In the genomic region with DNA sequence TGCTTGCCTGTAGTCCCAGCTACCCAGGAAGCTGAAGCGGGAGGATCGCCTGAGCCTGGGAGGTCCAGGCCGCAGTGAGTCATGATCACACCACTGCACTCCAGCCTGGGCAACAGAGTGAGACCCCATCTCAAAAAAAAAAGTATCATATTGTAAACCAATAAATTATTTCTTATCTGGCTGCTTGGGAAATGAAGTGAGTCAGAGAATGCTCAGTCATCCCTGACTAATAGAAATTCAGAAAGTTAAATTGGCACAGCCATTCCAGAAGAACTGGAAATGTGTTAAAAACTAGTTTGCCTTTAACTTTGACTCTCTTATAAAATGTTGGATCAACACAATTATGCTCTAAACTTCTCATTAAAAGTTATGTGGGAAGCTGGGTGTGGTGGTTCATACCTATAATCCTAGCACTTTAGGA, we compare ENCODE assay signal across 18 cellular contexts. TPM values are rescaled to one million over a fixed set of nuclear protein-coding genes. Genes with fewer than 3 reads are reported as not detected.
DNase-seq lines count a peak whose midpoint lies in the region; ATAC-seq, FAIRE-seq and TF ChIP-seq lines count a peak whose summit lies in the region.
"Had no signal": no experiment of that assay in that cellular context is flagged by ENCODE, and none has a peak within 500 bp of the region (broad histone marks: within the 10 kb centered on the region; RNA-seq: fewer than 3 reads in every experiment).

No MANE protein-coding gene starts in this region.

- no peaks in the 10 kb centered on the region for H3K27me3 ChIP-seq in K562 (ENCODE audit: control insufficient read depth in 2 of 2, insufficient read depth in 2 of 2, low read length in 2 of 2)

- H3K9me3 ChIP-seq in K562 (replicated peaks; ENCODE audit: control insufficient read depth, insufficient read depth, low read depth, low read length), result no peaks in the 10 kb centered on the region

- no peak for TF ChIP-seq POLR2A in K562 (conservative IDR thresholded peaks at IDR 0.05)

- H3K27ac ChIP-seq in K562 (ENCODE audit: extremely low read depth, low read depth, low read length), result no peak overlapping the region
- H3K27ac ChIP-seq: VCaP had no signal

- CTCF ChIA-PET in K562 (lab: Yijun Ruan, JAX; ENCODE audit: low intra/inter-chr PET ratio), result interaction anchor here (0.7 kb wide), 1 partner anchor 68 kb away, joined by 4 read pairs; no protein-coding TSS in a partner anchor

- ATAC-seq in K562 (no peak), HG02970 (IDR thresholded peaks at IDR 0.05; ENCODE audit: low FRiP score, unreplicated experiment) (no peak), GM18909 (IDR thresholded peaks at IDR 0.05; ENCODE audit: poor library complexity, unreplicated experiment) (no peak)
- ATAC-seq: activated CD8-positive, alpha-beta T cell treated with anti-CD3 and anti-CD28 coated beads for 36 hours; right cardiac atrium had no signal

- no TSS peak for BruUV-seq in K562 (replicated peaks; lab: Mats Ljungman, UMichigan)

- in situ Hi-C loops in K562 (cut with MboI), result no loop called here

- no peaks in the 10 kb centered on the region for H3K36me3 ChIP-seq in K562 (ENCODE audit: control insufficient read depth, insufficient read depth, low read length)

- intact Hi-C loops in K562 (cut with micrococcal nuclease), result no loop called here

- TF ChIP-seq EP300 in Ishikawa (IDR thresholded peaks at IDR 0.05; ENCODE audit: borderline replicate concordance) (no peak), K562 (IDR thresholded peaks at IDR 0.05; ENCODE audit: low read length) (no peak)

- no peaks in the 10 kb centered on the region for H3K9me1 ChIP-seq in K562 (ENCODE audit: control insufficient read depth, insufficient read depth, low read length)

- no peak overlapping the region for H2AFZ ChIP-seq in K562 (ENCODE audit: low read depth, low read length)

- TF ChIP-seq CTCF in AG10803 (conservative IDR thresholded peaks at IDR 0.05; ENCODE audit: low read length), result no peak
- no peak for TF ChIP-seq CTCF in K562 (IDR thresholded peaks at IDR 0.05 in 2 of 3, conservative IDR thresholded peaks at IDR 0.05 in 1 of 3; ENCODE audit: insufficient read depth in 2 of 3, low read depth in 1 of 3, low read length in 3 of 3)

- TF ChIP-seq RAD21 in Ishikawa (IDR thresholded peaks at IDR 0.05; ENCODE audit: low read depth) (no peak), K562 (CRISPR knock-in tag; conservative IDR thresholded peaks at IDR 0.05 in 1 of 2, IDR thresholded peaks at IDR 0.05 in 1 of 2) (no peak)

- DNase-seq in AG10803 (ENCODE audit: low read depth) (peak; percentile 19), K562 (ENCODE audit: extremely low read depth in 1 of 4, low spot score in 3 of 4) (no peak), hepatic stellate cell (ENCODE audit: low spot score) (peak; percentile 31), COR-L47 (lab: John Stamatoyannopoulos, UW) (no peak)
- no peak for DNase-seq in stimulated activated CD4-positive, alpha-beta T cell treated with anti-CD3 and anti-CD28 coated beads, Interleukin-12 subunit alpha, Interleukin-12 subunit beta, amount 100 ng/mL, for 4 hours
- DNase-seq: activated CD8-positive, alpha-beta T cell treated with anti-CD3 and anti-CD28 coated beads for 36 hours; AML-193; cortex of kidney; KBM-7; NCI-H1436; NCI-H446 treated with DMSO at 0.1 percent for 48 hours; nephron progenitor cell; right cardiac atrium; SW 1271 had no signal

- H3K4me1 ChIP-seq in K562 (replicated peaks in 1 of 2; ENCODE audit: control insufficient read depth in 2 of 2, insufficient read depth in 2 of 2, low read length in 2 of 2), result no peaks in the 10 kb centered on the region

- H4K20me1 ChIP-seq in K562 (replicated peaks; ENCODE audit: control insufficient read depth, insufficient read depth, low read length), result no peaks in the 10 kb centered on the region

- H3K4me3 ChIP-seq in AG10803 (ENCODE audit: low read length) (no peak overlapping the region), K562 (no peak overlapping the region)

- WGBS in K562 (ENCODE audit: insufficient coverage, low coverage, missing lambda C conversion rate), result no CpG with 5 or more reads among the region's 3 CpGs

- no peaks in the 10 kb centered on the region for H3K79me2 ChIP-seq in K562 (ENCODE audit: control insufficient read depth, insufficient read depth, low read length)

- no peak overlapping the region for H3K4me2 ChIP-seq in K562 (ENCODE audit: insufficient read depth, low read length)

- H3K9ac ChIP-seq in K562 (ENCODE audit: insufficient read depth in 1 of 2, low read depth in 2 of 2, low read length in 2 of 2), result no peak overlapping the region

- no peak for FAIRE-seq in K562 (lab: Jason Lieb, UNC)

- POLR2A ChIA-PET in K562 (lab: Yijun Ruan, JAX), result interaction anchor here (0.6 to 1.2 kb wide), 3 partner anchors 9 to 482 kb away, joined by 3 to 6 read pairs (median 3); a partner anchor contains a TSS

TF ChIP-seq in Ishikawa, 13 proteins besides CTCF, POLR2A, EP300 and RAD21:
- TF ChIP-seq, protein P1, sequence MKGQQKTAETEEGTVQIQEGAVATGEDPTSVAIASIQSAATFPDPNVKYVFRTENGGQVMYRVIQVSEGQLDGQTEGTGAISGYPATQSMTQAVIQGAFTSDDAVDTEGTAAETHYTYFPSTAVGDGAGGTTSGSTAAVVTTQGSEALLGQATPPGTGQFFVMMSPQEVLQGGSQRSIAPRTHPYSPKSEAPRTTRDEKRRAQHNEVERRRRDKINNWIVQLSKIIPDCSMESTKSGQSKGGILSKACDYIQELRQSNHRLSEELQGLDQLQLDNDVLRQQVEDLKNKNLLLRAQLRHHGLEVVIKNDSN (IDR thresholded peaks at IDR 0.05), result no peak
- TF ChIP-seq TEAD4 (IDR thresholded peaks at IDR 0.05) (no peak), NFIC (IDR thresholded peaks at IDR 0.05) (0 out of 2 replicates have a peak, but pooled peaks have one; percentile 16), TCF12 (IDR thresholded peaks at IDR 0.05; ENCODE audit: low read depth) (no peak)
- TF ChIP-seq, protein P2, sequence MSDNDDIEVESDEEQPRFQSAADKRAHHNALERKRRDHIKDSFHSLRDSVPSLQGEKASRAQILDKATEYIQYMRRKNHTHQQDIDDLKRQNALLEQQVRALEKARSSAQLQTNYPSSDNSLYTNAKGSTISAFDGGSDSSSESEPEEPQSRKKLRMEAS (IDR thresholded peaks at IDR 0.05), result no peak

TF ChIP-seq in K562, 482 proteins besides CTCF, POLR2A, EP300 and RAD21 (continues in another document):
- TF ChIP-seq ZNF586 (CRISPR knock-in tag; conservative IDR thresholded peaks at IDR 0.05) (no peak), ZNF174 (CRISPR knock-in tag; IDR thresholded peaks at IDR 0.05) (no peak), ZNF134 (CRISPR knock-in tag; conservative IDR thresholded peaks at IDR 0.05) (no peak), ZNF274 (IDR thresholded peaks at IDR 0.05; ENCODE audit: borderline replicate concordance, low read depth, low read length) (no peak), ZNF121 (CRISPR knock-in tag; conservative IDR thresholded peaks at IDR 0.05) (peak; percentile 57; the same call in 1 of the 2 replicates), FOSL1 (tag; conservative IDR thresholded peaks at IDR 0.05) (0 out of 2 replicates have a peak, but pooled peaks have one; percentile 39), ZNF408 (CRISPR knock-in tag; IDR thresholded peaks at IDR 0.05; ENCODE audit: low read depth) (no peak)

RNA-seq across cellular contexts. Expression of a gene that starts 9.8 kb away (rescaled TPM):
- 24.2 and 26.9 TPM in 2 replicates for total RNA-seq in K562 (2011; cell fraction: chromatin; rRNA removed; ENCODE audit: low replicate concordance)
- total RNA-seq in K562 (2011; cell fraction: nucleolus; rRNA removed), result 12.0 and 12.3 TPM in 2 replicates
- total RNA-seq in K562 (2011; cell fraction: nucleoplasm; rRNA removed), result 12.7 and 13.9 TPM in 2 replicates
- total RNA-seq in K562 (2014; rRNA removed) (12.0 and 13.3 TPM in 2 replicates), K562 (2014; rRNA removed; fragmentation: Illumina TruSeq; extraction: Trizol) (15.4 TPM in 2 replicates), K562 (2015; rRNA removed; fragmentation: Illumina TruSeq; extraction: Trizol) (10.3 and 11.6 TPM in 2 replicates), K562 (2021) (12.8 and 13.8 TPM in 2 replicates)
- polyA plus RNA-seq in K562 (2011; rRNA removed) (15.9 and 18.6 TPM in 2 replicates), K562 (2014; fragmentation: Illumina TruSeq; extraction: Trizol) (13.7 and 14.2 TPM in 2 replicates), K562 (2014; fragmentation: Nextera tagmentation; extraction: Ambion mirVana) (1 to 10 TPM; 5.1 to 6.3 TPM), K562 (2014; rRNA removed) (9.3 and 11.5 TPM in 2 replicates)
- 9.7 and 18.0 TPM in 2 replicates for polyA plus RNA-seq in K562 (2011; cell fraction: cytosol; rRNA removed)
- polyA plus RNA-seq in K562 (2011; cell fraction: nucleus; rRNA removed), result 6.7 and 7.8 TPM in 2 replicates
- polyA plus RNA-seq in K562 (2012), result 5.8 and 9.4 TPM in 2 replicates
- 53.9 and 56.0 TPM in 2 replicates for polyA minus RNA-seq in K562 (2011; rRNA and poly(A)+ RNA removed)
- 13.8 and 18.3 TPM in 2 replicates for polyA minus RNA-seq in K562 (2011; cell fraction: cytosol; rRNA and poly(A)+ RNA removed)
- polyA minus RNA-seq in K562 (2011; cell fraction: nucleus; rRNA and poly(A)+ RNA removed), result 5.0 and 13.0 TPM in 2 replicates

Comparison
In these comparisons a context has a peak if more than half of its experiments do, and no peak if none do; other contexts are left out.
1. DNase-seq: peak in AG10803 (single experiment) and hepatic stellate cell (single experiment); none in K562 (0 of 4), COR-L47 (single experiment) and stimulated activated CD4-positive, alpha-beta T cell treated with anti-CD3 and anti-CD28 coated beads, Interleukin-12 subunit alpha, Interleukin-12 subunit beta, amount 100 ng/mL, for 4 hours (single experiment).